In the genomic region with DNA sequence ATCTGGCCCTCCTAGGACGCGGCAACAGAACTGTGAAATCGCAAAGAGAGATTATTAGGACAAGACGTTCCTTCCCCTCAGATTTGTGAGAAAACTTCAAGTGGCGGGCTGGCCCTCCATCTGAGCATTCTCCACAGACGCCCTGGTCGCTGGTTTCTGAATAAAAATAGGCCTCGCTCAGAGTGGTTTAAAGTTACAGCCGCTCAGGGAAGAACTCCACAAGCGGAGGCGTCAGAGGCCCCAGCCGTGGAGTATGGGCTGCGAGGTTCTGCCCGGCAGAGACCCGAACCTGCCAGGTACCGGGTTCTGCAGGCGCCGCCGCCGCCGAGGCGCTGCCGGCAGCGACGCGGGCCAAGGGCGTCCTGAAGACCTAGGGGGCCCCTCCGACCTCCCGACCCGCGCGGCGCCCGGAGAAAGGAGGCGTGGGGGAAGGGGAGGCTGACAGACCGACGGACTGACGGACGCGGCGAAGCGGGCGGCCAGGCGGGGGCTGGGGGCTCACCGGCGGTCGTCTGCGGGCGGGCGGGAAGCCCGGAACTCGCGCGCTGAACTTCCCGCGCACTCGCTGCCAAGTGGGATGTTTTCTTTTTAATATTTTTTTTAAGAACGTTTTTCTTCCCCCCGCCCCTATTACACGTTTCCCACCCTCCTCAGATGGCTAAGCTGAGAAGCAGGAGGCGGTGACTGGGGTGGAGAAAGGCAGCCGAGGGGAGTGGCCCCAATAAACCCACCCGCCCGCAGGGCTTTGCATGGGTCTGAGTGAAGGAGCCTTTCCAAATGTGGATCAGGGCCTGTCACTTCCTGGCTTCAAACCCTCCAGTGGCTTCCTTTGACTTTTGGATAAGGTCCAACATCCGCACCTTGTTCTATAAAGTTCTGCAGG, we compare ENCODE assay signal across 8 cellular contexts. TPM values are rescaled to one million over a fixed set of nuclear protein-coding genes. Genes with fewer than 3 reads are reported as not detected.
DNase-seq lines count a peak whose midpoint lies in the region; ATAC-seq and TF ChIP-seq lines count a peak whose summit lies in the region.

Gene PABPC4L, minus strand, starts transcription at position 574 of the 883 bp plus-strand sequence. CDS start 770 bp downstream, outside the sequence.

- no peaks in the 10 kb centered on the region for H3K9me3 ChIP-seq in upper lobe of right lung

- intact Hi-C loops in upper lobe of right lung (cut with DNase I), result no loop called here

- ATAC-seq in left lobe of liver (peak; percentile 49), upper lobe of right lung (peak; percentile 92), HG02981 (IDR thresholded peaks at IDR 0.05; ENCODE audit: unreplicated experiment) (no peak)

- no peaks in the 10 kb centered on the region for H3K36me3 ChIP-seq in upper lobe of right lung

- peak; percentile 43 for DNase-seq in NCI-H1092 treated with DMSO at 0.1 percent for 48 hours (lab: John Stamatoyannopoulos, UW)
- DNase-seq in NCI-H1092 (lab: John Stamatoyannopoulos, UW), result no peak
- peak in 2 of 61 donors; percentile 0 to 75 for DNase-seq in caudate nucleus (lab: John Stamatoyannopoulos, UW)
- DNase-seq in left lobe of liver (ENCODE audit: low spot score), result no peak
- DNase-seq in upper lobe of right lung, result peak; percentile 68
- no peak for DNase-seq in NCI-H1930 (lab: John Stamatoyannopoulos, UW)
- DNase-seq in activated CD4-positive, CD25-positive, alpha-beta regulatory T cell (lab: John Stamatoyannopoulos, UW), result no peak

- no peaks in the 10 kb centered on the region for H3K4me1 ChIP-seq in upper lobe of right lung

- no peak for TF ChIP-seq CTCF in upper lobe of right lung (IDR thresholded peaks at IDR 0.05)

- peak within 1 kb of the TSS; percentile 59 for H3K4me3 ChIP-seq in upper lobe of right lung

- H3K27ac ChIP-seq in caudate nucleus (ENCODE audit: low read depth, low read length), result peak within 1 kb of the TSS; percentile 9
- H3K27ac ChIP-seq in upper lobe of right lung, result peak within 1 kb of the TSS; percentile 59

- no peaks in the 10 kb centered on the region for H3K27me3 ChIP-seq in upper lobe of right lung

RNA-seq across cellular contexts. Expression of gene PABPC4L, which starts in this region (rescaled TPM):
- total RNA-seq in left lobe of liver (0.05 TPM), upper lobe of right lung (0.98 TPM)

Comparison
In these comparisons a context has a peak if more than half of its experiments do, and no peak if none do; other contexts are left out.
1. Peak in ATAC-seq in left lobe of liver; RNA of the gene not detected or under 1 TPM.
2. Peak in DNase-seq, ATAC-seq, H3K4me3 ChIP-seq and H3K27ac ChIP-seq in upper lobe of right lung; RNA of the gene not detected or under 1 TPM.